In the genomic region with DNA sequence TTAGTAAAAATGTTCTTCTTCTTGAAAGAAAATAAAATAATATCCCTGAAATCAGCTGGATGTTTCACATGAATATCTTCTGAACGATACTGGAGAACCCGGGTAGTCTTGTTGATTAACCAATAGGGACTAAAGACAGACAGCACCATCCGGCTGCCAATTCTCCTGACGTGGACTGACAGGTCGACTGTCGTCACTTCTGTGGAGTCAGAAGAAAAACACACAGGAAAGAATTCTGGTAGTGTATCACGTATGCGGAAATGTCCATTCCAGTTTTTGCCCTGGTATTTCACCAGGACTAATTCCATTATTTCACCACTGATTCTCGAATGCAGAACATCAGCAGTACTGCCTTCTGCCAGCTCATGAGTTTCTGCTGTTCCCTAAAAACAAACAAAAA, we compare ENCODE assay signal across 1 cellular context.
TF ChIP-seq lines count a peak whose summit lies in the region.

No MANE protein-coding gene starts in this region.

TF ChIP-seq in SK-N-SH treated with all-trans-retinoic acid at 6 μM for 48 hours, 23 proteins besides CTCF, POLR2A, EP300 and RAD21 (continued from another document):
- TF ChIP-seq, protein P1, sequence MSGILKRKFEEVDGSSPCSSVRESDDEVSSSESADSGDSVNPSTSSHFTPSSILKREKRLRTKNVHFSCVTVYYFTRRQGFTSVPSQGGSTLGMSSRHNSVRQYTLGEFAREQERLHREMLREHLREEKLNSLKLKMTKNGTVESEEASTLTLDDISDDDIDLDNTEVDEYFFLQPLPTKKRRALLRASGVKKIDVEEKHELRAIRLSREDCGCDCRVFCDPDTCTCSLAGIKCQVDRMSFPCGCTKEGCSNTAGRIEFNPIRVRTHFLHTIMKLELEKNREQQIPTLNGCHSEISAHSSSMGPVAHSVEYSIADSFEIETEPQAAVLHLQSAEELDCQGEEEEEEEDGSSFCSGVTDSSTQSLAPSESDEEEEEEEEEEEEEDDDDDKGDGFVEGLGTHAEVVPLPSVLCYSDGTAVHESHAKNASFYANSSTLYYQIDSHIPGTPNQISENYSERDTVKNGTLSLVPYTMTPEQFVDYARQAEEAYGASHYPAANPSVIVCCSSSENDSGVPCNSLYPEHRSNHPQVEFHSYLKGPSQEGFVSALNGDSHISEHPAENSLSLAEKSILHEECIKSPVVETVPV (CRISPR knock-in tag; IDR thresholded peaks at IDR 0.05), result no peak
- TF ChIP-seq GLIS3 (CRISPR knock-in tag; IDR thresholded peaks at IDR 0.05) (no peak), TOX (CRISPR knock-in tag; IDR thresholded peaks at IDR 0.05; ENCODE audit: borderline replicate concordance) (no peak), PPARA (CRISPR knock-in tag; IDR thresholded peaks at IDR 0.05; ENCODE audit: borderline replicate concordance) (no peak), ISL1 (CRISPR knock-in tag; IDR thresholded peaks at IDR 0.05) (no peak), ZNF8 (CRISPR knock-in tag; IDR thresholded peaks at IDR 0.05) (no peak), ZC3H10 (CRISPR knock-in tag; IDR thresholded peaks at IDR 0.05) (no peak), ZFP30 (CRISPR knock-in tag; IDR thresholded peaks at IDR 0.05) (no peak)
